ENCODE assay signal across 18 cellular contexts in the genomic region with DNA sequence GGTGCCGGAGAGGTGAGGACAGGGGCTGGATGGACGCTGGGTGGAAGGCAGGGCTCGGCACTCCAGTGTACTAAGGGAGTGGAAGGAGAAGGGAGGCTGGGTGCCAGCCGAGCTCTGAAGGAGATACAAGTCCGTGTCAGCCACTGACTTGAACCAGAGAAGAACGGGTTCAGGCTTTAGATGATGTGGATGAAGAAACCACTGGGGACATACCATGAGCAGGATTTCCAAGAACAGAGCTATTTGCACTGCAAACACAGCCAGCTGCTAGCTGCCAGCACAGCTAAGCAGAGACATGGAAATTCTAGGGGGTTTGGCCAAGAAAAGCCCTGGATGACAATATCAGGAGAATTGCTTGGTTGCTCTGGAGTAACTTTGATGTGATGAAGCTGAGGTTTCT. TPM values are rescaled to one million over a fixed set of nuclear protein-coding genes. Genes with fewer than 3 reads are reported as not detected.
DNase-seq lines count a peak whose midpoint lies in the region; ATAC-seq and TF ChIP-seq lines count a peak whose summit lies in the region.
"Had no signal": no experiment of that assay in that cellular context is flagged by ENCODE, and none has a peak within 500 bp of the region (broad histone marks: within the 10 kb centered on the region; RNA-seq: fewer than 3 reads in every experiment).

No MANE protein-coding gene starts in this region.

- H3K27ac Mint-ChIP-seq in neural progenitor cell: peak overlapping the region; percentile 30
- H3K27ac Mint-ChIP-seq: CD8-positive, alpha-beta T cell had no signal

- intact Hi-C loops in body of pancreas (cut with DNase I) (no loop called here), testis (cut with DNase I; ENCODE audit: low total_unique reads) (no loop called here)

- H3K4me2 ChIP-seq in neural progenitor cell: no peak overlapping the region

- H3F3A ChIP-seq in neural progenitor cell (ENCODE audit: low read depth): no peaks in the 10 kb centered on the region

- peaks cover 7% of the 10 kb centered on the region for H3K27me3 Mint-ChIP-seq in neural progenitor cell (ENCODE audit: insufficient read depth, low read depth)

- H3K4me3 ChIP-seq in body of pancreas (no peak overlapping the region), fibroblast of the aortic adventitia (ENCODE audit: low read depth, low read length) (no peak overlapping the region), neural progenitor cell (no peak overlapping the region), testis (no peak overlapping the region)

- H3K36me3 Mint-ChIP-seq in neural progenitor cell: no peaks in the 10 kb centered on the region
- H3K36me3 Mint-ChIP-seq: CD8-positive, alpha-beta T cell had no signal

- ATAC-seq in body of pancreas (peak; percentile 21), HG03432 (IDR thresholded peaks at IDR 0.05; ENCODE audit: unreplicated experiment) (no peak)
- ATAC-seq: CD8-positive, alpha-beta T cell; PC-3 had no signal

- H3K4me1 Mint-ChIP-seq in neural progenitor cell: no peaks in the 10 kb centered on the region

- H3K9me3 ChIP-seq in body of pancreas (no peaks in the 10 kb centered on the region), neural progenitor cell (ENCODE audit: low read depth) (no peaks in the 10 kb centered on the region), testis (no peaks in the 10 kb centered on the region)
- H3K9me3 ChIP-seq: BE2C had no signal

- no peaks in the 10 kb centered on the region for H3K79me2 ChIP-seq in neural progenitor cell (ENCODE audit: low read depth)

- H3K36me3 ChIP-seq in body of pancreas (replicated peaks in 1 of 2; ENCODE audit: insufficient read depth in 1 of 2, low read depth in 2 of 2) (no peaks in the 10 kb centered on the region), neural progenitor cell (no peaks in the 10 kb centered on the region), testis (ENCODE audit: low read depth, missing control alignments) (no peaks in the 10 kb centered on the region)
- H3K36me3 ChIP-seq: BE2C had no signal

- H3K27ac ChIP-seq in body of pancreas (no peak overlapping the region), neural progenitor cell (no peak overlapping the region), testis (no peak overlapping the region)

- H2AFZ ChIP-seq in neural progenitor cell (replicated peaks): no peak overlapping the region

- TF ChIP-seq CTCF in body of pancreas (IDR thresholded peaks at IDR 0.05) (no peak), fibroblast of the aortic adventitia (IDR thresholded peaks at IDR 0.05; ENCODE audit: insufficient read depth, low read length) (no peak), neural progenitor cell (IDR thresholded peaks at IDR 0.05) (no peak), testis (IDR thresholded peaks at IDR 0.05) (no peak)

- H3K4me1 ChIP-seq in body of pancreas: no peaks in the 10 kb centered on the region
- H3K4me1 ChIP-seq in neural progenitor cell: peaks cover 3% of the 10 kb centered on the region
- H3K4me1 ChIP-seq in testis: peaks cover 7% of the 10 kb centered on the region
- H3K4me1 ChIP-seq: BE2C had no signal

- TF ChIP-seq POLR2A in body of pancreas (IDR thresholded peaks at IDR 0.05): no peak
- TF ChIP-seq POLR2A in testis (IDR thresholded peaks at IDR 0.05): no peak

- H3K27me3 ChIP-seq in body of pancreas (no peaks in the 10 kb centered on the region), neural progenitor cell (no peaks in the 10 kb centered on the region), testis (no peaks in the 10 kb centered on the region)
- H3K27me3 ChIP-seq: BE2C had no signal

- peaks cover 8% of the 10 kb centered on the region for H3K9me3 Mint-ChIP-seq in neural progenitor cell
- H3K9me3 Mint-ChIP-seq: CD8-positive, alpha-beta T cell had no signal

- H3K9ac ChIP-seq in neural progenitor cell: no peak overlapping the region

- no peaks in the 10 kb centered on the region for H4K20me1 ChIP-seq in neural progenitor cell (ENCODE audit: low read depth)

- 65 to 72% methylated on average over 6 of the region's 6 CpGs for WGBS in body of pancreas, 2 donors
- 53 to 57% methylated on average over 6 of the region's 6 CpGs for WGBS in testis, 2 donors

- H3K4me3 Mint-ChIP-seq in neural progenitor cell: no peak overlapping the region
- H3K4me3 Mint-ChIP-seq: CD8-positive, alpha-beta T cell had no signal

- DNase-seq in AG08395 (ENCODE audit: low spot score): peak; percentile 34
- DNase-seq in body of pancreas: no peak
- peak; percentile 53 for DNase-seq in fibroblast of the aortic adventitia (ENCODE audit: low read depth)
- DNase-seq in neural progenitor cell (ENCODE audit: low spot score): no peak
- DNase-seq in RKO (ENCODE audit: low spot score): no peak
- no peak for DNase-seq in NCI-H2196 (lab: John Stamatoyannopoulos, UW; ENCODE audit: unreplicated experiment)
- DNase-seq in testis: no peak
- DNase-seq: BE2C; CD8-positive, alpha-beta T cell; DND-41; GDM1; HCEC 1CT; IMR-90; NCI-H2029; NCI-H524 treated with DMSO at 0.1 percent for 48 hours; PC-3 had no signal

RNA-seq across cellular contexts. Expression of gene CD207, which starts 5.3 kb away (rescaled TPM):
- total RNA-seq in body of pancreas (not detected), fibroblast of the aortic adventitia (ENCODE audit: low replicate concordance) (not detected in 2 replicates), neural progenitor cell (ENCODE audit: low replicate concordance) (not detected in 2 replicates), testis (under 1 TPM; 0.19 to 0.79 TPM)
- polyA plus RNA-seq in testis (ENCODE audit: insufficient read depth, low read depth, low replicate concordance): 1.5 TPM
- total RNA-seq: CD8-positive, alpha-beta T cell; IMR-90; LHCN-M2; PC-3 had no signal
- polyA plus RNA-seq: IMR-90 had no signal

RNA-seq across cellular contexts. Expression of gene CLEC4F, which starts 9.9 kb away (rescaled TPM):
- total RNA-seq in body of pancreas (1 to 10 TPM in 1 of 2 donors, not detected in 1; 3.3 TPM), fibroblast of the aortic adventitia (ENCODE audit: low replicate concordance) (not detected in 2 replicates), neural progenitor cell (ENCODE audit: low replicate concordance) (not detected in 2 replicates), testis (under 1 TPM; 0.31 to 0.79 TPM)
- polyA plus RNA-seq in testis (ENCODE audit: insufficient read depth, low read depth, low replicate concordance): 2.6 TPM
- total RNA-seq: CD8-positive, alpha-beta T cell; IMR-90; LHCN-M2; PC-3 had no signal
- polyA plus RNA-seq: IMR-90 had no signal

RNA-seq across cellular contexts. Expression of gene FIGLA, which starts 39.9 kb away (rescaled TPM):
- total RNA-seq in body of pancreas: not detected
- not detected in 2 replicates for total RNA-seq in fibroblast of the aortic adventitia (ENCODE audit: low replicate concordance)
- total RNA-seq in neural progenitor cell (ENCODE audit: low replicate concordance): not detected in 2 replicates
- under 1 TPM in 1 of 2 donors, not detected in 1; 0.62 TPM for total RNA-seq in testis
- 0.69 TPM for polyA plus RNA-seq in testis (ENCODE audit: insufficient read depth, low read depth, low replicate concordance)
- total RNA-seq: CD8-positive, alpha-beta T cell; IMR-90; LHCN-M2; PC-3 had no signal
- polyA plus RNA-seq: IMR-90 had no signal

Comparison
In these comparisons a context has a peak if more than half of its experiments do, and no peak if none do; other contexts are left out.
1. DNase-seq: peak in AG08395 (single experiment) and fibroblast of the aortic adventitia (single experiment); none in body of pancreas (0 of 4), neural progenitor cell (single experiment), RKO (single experiment), NCI-H2196 (single experiment) and testis (single experiment).